Comparison of ENCODE assay signal across 1 cellular context in genomic region chr5:143218563-143219170, GRCh38.
TF ChIP-seq lines count a peak whose summit lies in the region.

No MANE protein-coding gene starts in this region.

TF ChIP-seq in K562, 482 proteins besides CTCF, POLR2A, EP300 and RAD21 (continued from another document):
- TF ChIP-seq MGA (IDR thresholded peaks at IDR 0.05) (peak; percentile 3; the same call in 1 of the 2 replicates), ZNF311 (CRISPR knock-in tag; IDR thresholded peaks at IDR 0.05) (peak; percentile 75), CEBPZ (IDR thresholded peaks at IDR 0.05; ENCODE audit: borderline replicate concordance, low read depth, low read length) (no peak), SMARCA5 (IDR thresholded peaks at IDR 0.05) (no peak), THAP12 (CRISPR knock-in tag; IDR thresholded peaks at IDR 0.05) (no peak), ZNF639 (CRISPR knock-in tag; conservative IDR thresholded peaks at IDR 0.05 in 1 of 2, IDR thresholded peaks at IDR 0.05 in 1 of 2) (0 out of 4 replicates have a peak, but pooled peaks of 1 of the 2 experiments have one; percentile 26), HIVEP1 (CRISPR knock-in tag; IDR thresholded peaks at IDR 0.05) (0 out of 2 replicates have a peak, but pooled peaks have one; percentile 33), ZNF668 (CRISPR knock-in tag; IDR thresholded peaks at IDR 0.05) (0 out of 2 replicates have a peak, but pooled peaks have one; percentile 56), ZNF133 (CRISPR knock-in tag; IDR thresholded peaks at IDR 0.05) (no peak), ZNF592 (IDR thresholded peaks at IDR 0.05) (peak; percentile 63)
